Comparison of ENCODE assay signal across 24 cellular contexts in genomic region chr16:75387951-75388350, GRCh38.
"Had no signal": no experiment of that assay in that cellular context is flagged by ENCODE, and none has a peak within 500 bp of the region (broad histone marks: within the 10 kb centered on the region; RNA-seq: fewer than 3 reads in every experiment).

No MANE protein-coding gene starts in this region.

- H3K27ac ChIP-seq: neural progenitor cell, neutrophil, ovary had no signal

- DNase-seq: heart right ventricle; hippocampal formation; kidney glomerular epithelial cell; left colon; left lung; mesendoderm; naive B cell; natural killer cell; nephron progenitor cell; occipital lobe; ovary; sigmoid colon; small intestine; spleen; stimulated activated CD4-positive, alpha-beta T cell treated with anti-CD3 and anti-CD28 coated beads, Interleukin-4, amount 100 ng/mL, for 24 hours; stimulated activated naive CD8-positive, alpha-beta T cell treated with anti-CD3 and anti-CD28 coated beads, Interleukin-15, Interleukin-2, amounts not matched to agents 100 U/mL and 50 U/mL, for 24 hours; stomach had no signal

- H3K9ac ChIP-seq: neural progenitor cell had no signal

- H3K4me1 ChIP-seq: neural progenitor cell had no signal

- H3K4me3 ChIP-seq: heart right ventricle, left lung, lung, neural progenitor cell, ovary, right atrium auricular region, sigmoid colon, spleen, stomach, tibial nerve had no signal

- H3K36me3 ChIP-seq: ovary had no signal

- H3K4me2 ChIP-seq: neural progenitor cell had no signal

- H3K27me3 ChIP-seq: left lung, neural progenitor cell, neutrophil, ovary, right atrium auricular region, sigmoid colon, stomach, tibial nerve had no signal

- H3K9me3 ChIP-seq: heart right ventricle, left lung, neutrophil, ovary, right atrium auricular region, sigmoid colon, spleen, stomach, tibial nerve had no signal

- FAIRE-seq: keratinocyte, small intestine had no signal

- ATAC-seq: heart right ventricle; left colon; left lung; natural killer cell; stimulated activated effector memory CD8-positive, alpha-beta T cell treated with anti-CD3 and anti-CD28 coated beads, Interleukin-12 subunit alpha, Interleukin-12 subunit beta, amount 100 ng/mL, for 72 hours; stimulated activated naive CD8-positive, alpha-beta T cell treated with anti-CD3 and anti-CD28 coated beads, Interleukin-15, Interleukin-2, amounts not matched to agents 100 U/mL and 50 U/mL, for 24 hours had no signal

- H2AFZ ChIP-seq: neural progenitor cell had no signal
